In the genomic region with DNA sequence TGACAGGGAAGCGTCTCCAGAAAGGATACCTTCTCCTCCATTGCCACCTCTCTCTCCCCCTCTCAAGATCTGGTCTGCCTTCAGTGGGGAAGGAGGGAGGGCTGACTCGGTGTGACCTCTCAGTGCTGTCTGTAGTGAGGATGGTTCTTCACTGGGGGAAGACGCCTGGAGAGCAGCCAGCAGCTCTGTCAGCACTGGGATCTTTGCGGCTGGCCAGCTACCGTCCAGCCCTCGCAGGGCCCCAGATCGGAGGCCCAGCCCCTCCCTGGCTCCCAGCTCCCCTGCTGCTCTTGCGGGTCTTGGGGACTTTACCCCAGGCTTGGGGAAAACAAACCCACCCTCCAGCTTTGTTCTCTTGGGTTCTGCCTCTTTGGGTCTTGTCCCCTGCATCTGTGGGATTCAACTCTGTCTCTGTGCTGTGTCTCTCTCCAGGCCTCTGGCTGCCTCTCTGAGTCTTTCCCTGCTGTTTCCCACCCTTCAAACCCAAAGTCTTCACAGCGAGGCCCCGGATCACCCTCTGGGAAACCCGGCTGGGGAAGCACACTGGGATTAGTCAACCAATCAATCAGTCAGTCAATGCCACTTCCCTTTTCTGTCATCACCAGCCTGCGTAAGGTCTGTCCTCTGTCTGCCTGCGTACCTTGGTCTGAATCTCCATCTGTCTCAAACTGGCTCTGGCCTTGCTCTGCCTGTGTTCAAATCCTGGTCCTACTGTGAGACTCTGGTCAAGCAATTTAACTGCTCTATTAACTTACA, we compare ENCODE assay signal across 23 cellular contexts. TPM values are rescaled to one million over a fixed set of nuclear protein-coding genes. Genes with fewer than 3 reads are reported as not detected.
DNase-seq lines count a peak whose midpoint lies in the region; ATAC-seq, FAIRE-seq and TF ChIP-seq lines count a peak whose summit lies in the region.
"Had no signal": no experiment of that assay in that cellular context is flagged by ENCODE, and none has a peak within 500 bp of the region (broad histone marks: within the 10 kb centered on the region; RNA-seq: fewer than 3 reads in every experiment).

No MANE protein-coding gene starts in this region.

- 18% methylated on average over 12 of the region's 13 CpGs for WGBS in GM12878 (ENCODE audit: insufficient coverage, insufficient replicate concordance, low lambda C conversion rate, missing lambda C conversion rate)
- 43% methylated on average over 13 of the region's 13 CpGs for WGBS in right cardiac atrium

- FAIRE-seq in GM12878 (lab: Jason Lieb, UNC), result no peak
- FAIRE-seq: pancreas, TTC549, urothelium cell line had no signal

- TF ChIP-seq CTCF in AG04450 (IDR thresholded peaks at IDR 0.05; ENCODE audit: low read depth, low read length), result no peak
- TF ChIP-seq CTCF in GM12878 (IDR thresholded peaks at IDR 0.05 in 2 of 3, conservative IDR thresholded peaks at IDR 0.05 in 1 of 3; ENCODE audit: control insufficient read depth in 2 of 3, extremely low read depth in 1 of 3, insufficient read depth in 1 of 3, low read depth in 3 of 3, low read length in 3 of 3), result no peak

- H3K4me1 ChIP-seq in GM12878 (ENCODE audit: control insufficient read depth, insufficient read depth, low read length), result no peaks in the 10 kb centered on the region
- peaks cover 4% of the 10 kb centered on the region for H3K4me1 ChIP-seq in right cardiac atrium (ENCODE audit: control insufficient read depth, insufficient read depth, low read length)
- H3K4me1 ChIP-seq: foreskin keratinocyte had no signal

- TF ChIP-seq RAD21 in GM12878 (IDR thresholded peaks at IDR 0.05; ENCODE audit: insufficient read depth, low read depth, low read length), result no peak

- TF ChIP-seq POLR2A in GM12878 (IDR thresholded peaks at IDR 0.05; ENCODE audit: low read depth, low read length), result no peak

- H3K4me3 ChIP-seq in AG04450 (ENCODE audit: low read depth, low read length) (no peak overlapping the region), GM12878 (no peak overlapping the region), right cardiac atrium (ENCODE audit: low read length) (no peak overlapping the region)
- H3K4me3 ChIP-seq: pancreas, SK-N-MC had no signal

- intact Hi-C loops in GM12878 (cut with micrococcal nuclease; ENCODE audit: unreplicated experiment) (no loop called here), right cardiac atrium (cut with DNase I) (no loop called here)

- CTCF ChIA-PET in AG04450 (lab: Charles Lee), result no interaction called here
- CTCF ChIA-PET in GM12878 (lab: Yijun Ruan, JAX), result no interaction called here

- POLR2A ChIA-PET in AG04450 (lab: Yijun Ruan, JAX), result no interaction called here
- POLR2A ChIA-PET in GM12878 (lab: Charles Lee), result no interaction called here

- no peak overlapping the region for H3K4me2 ChIP-seq in GM12878 (ENCODE audit: control insufficient read depth, insufficient read depth)

- H3K9me3 ChIP-seq in AG04450 (ENCODE audit: control insufficient read depth, insufficient read depth, low read length), result no peaks in the 10 kb centered on the region
- no peaks in the 10 kb centered on the region for H3K9me3 ChIP-seq in GM12878 (replicated peaks; ENCODE audit: control insufficient read depth, insufficient read depth, low read length)
- no peaks in the 10 kb centered on the region for H3K9me3 ChIP-seq in right cardiac atrium (ENCODE audit: control insufficient read depth, low read length)
- H3K9me3 ChIP-seq: pancreas had no signal

- SMC1A ChIA-PET in GM12878 (lab: Charles Lee; ENCODE audit: uncharacterized antibody, unreplicated experiment), result no interaction called here

- H3K27ac ChIP-seq in AG04450 (ENCODE audit: low read depth, low read length) (no peak overlapping the region), GM12878 (ENCODE audit: control insufficient read depth, insufficient read depth) (no peak overlapping the region), right cardiac atrium (ENCODE audit: low read length) (no peak overlapping the region)
- H3K27ac ChIP-seq: foreskin keratinocyte, pancreas, SK-N-MC had no signal

- RAD21 ChIA-PET in GM12878 (lab: Charles Lee; ENCODE audit: unreplicated experiment), result no interaction called here

- DNase-seq in AG04450 (ENCODE audit: low read depth, low spot score) (peak; percentile 24), GM12878 (ENCODE audit: low read depth, low spot score) (no peak), right cardiac atrium (peak; percentile 48 to 83 (median 77)), COLO829 (ENCODE audit: low spot score) (no peak), DMS79 (lab: John Stamatoyannopoulos, UW) (no peak), NCI-H1436 treated with DMSO at 0.1 percent for 48 hours (lab: John Stamatoyannopoulos, UW) (no peak)
- DNase-seq in activated CD4-positive, alpha-beta T cell treated with anti-CD3 and anti-CD28 coated beads, Interleukin-2, amount 50 U/mL, for 1 hour, result no peak
- DNase-seq: activated CD4-positive, alpha-beta T cell treated with anti-CD3 and anti-CD28 coated beads, Interleukin-2, amount 50 U/mL, for 4 hours; activated naive CD8-positive, alpha-beta T cell treated with anti-CD3 and anti-CD28 coated beads, Interleukin-2, amount 10 ng/mL, durations not matched to agents 7 days and 5 days; activated T-cell treated with anti-CD3 and anti-CD28 coated beads, Interleukin-2, amount 50 U/mL, for 24 hours; COR-L47; effector memory CD8-positive, alpha-beta T cell; foreskin keratinocyte; NCI-H1930 had no signal

- H3K27me3 ChIP-seq in AG04450 (ENCODE audit: control insufficient read depth, insufficient read depth, low read length) (no peaks in the 10 kb centered on the region), GM12878 (replicated peaks in 1 of 2; ENCODE audit: control insufficient read depth in 2 of 2, insufficient read depth in 2 of 2, low read length in 1 of 2) (no peaks in the 10 kb centered on the region; a peak in 1 of 4 replicates), right cardiac atrium (ENCODE audit: control insufficient read depth, insufficient read depth) (no peaks in the 10 kb centered on the region)
- H3K27me3 ChIP-seq: foreskin keratinocyte, pancreas had no signal

- no peaks in the 10 kb centered on the region for H4K20me1 ChIP-seq in GM12878 (ENCODE audit: control insufficient read depth, insufficient read depth)

- no peak for TF ChIP-seq EP300 in GM12878 (IDR thresholded peaks at IDR 0.05; ENCODE audit: borderline replicate concordance in 1 of 2, control insufficient read depth in 1 of 2, low read depth in 2 of 2, low read length in 2 of 2)

- peak; percentile 50 for ATAC-seq in HG02678 (IDR thresholded peaks at IDR 0.05; ENCODE audit: unreplicated experiment)
- peak; percentile 69 for ATAC-seq in GM12878
- ATAC-seq in right cardiac atrium, result peak in 1 of 2 donors; percentile 20
- ATAC-seq: effector memory CD8-positive, alpha-beta T cell; foreskin keratinocyte; pancreas; stimulated activated memory B cell treated with anti-CD40 and anti-IgM and Interleukin-4, amounts not matched to agents 10 μg/mL and 1 μg/mL and 100 μg/mL, for 72 hours had no signal

- BruUV-seq in GM12878 (replicated peaks; lab: Mats Ljungman, UMichigan), result no TSS peak

- H3K36me3 ChIP-seq in GM12878 (ENCODE audit: control insufficient read depth in 2 of 2, insufficient read depth in 2 of 2, low read length in 1 of 2), result no peaks in the 10 kb centered on the region
- H3K36me3 ChIP-seq: pancreas had no signal

- H3K9ac ChIP-seq in GM12878 (ENCODE audit: control insufficient read depth, insufficient read depth, low read length), result no peak overlapping the region

- H3K79me2 ChIP-seq in GM12878 (ENCODE audit: control insufficient read depth, insufficient read depth, low read length), result no peaks in the 10 kb centered on the region

- no peak overlapping the region for H2AFZ ChIP-seq in GM12878 (ENCODE audit: control insufficient read depth, low read depth, low read length)

- in situ Hi-C loops in GM12878 (cut with MboI), result no loop called here

RNA-seq across cellular contexts. Expression of a gene that starts 23.0 kb away (rescaled TPM):
- 0.27 and 0.30 TPM in 2 replicates for polyA plus RNA-seq in AG04450 (2011; rRNA removed)
- 0.14 TPM in 1 of 2 replicates, not detected in the other for polyA minus RNA-seq in AG04450 (2011; rRNA and poly(A)+ RNA removed)
- total RNA-seq in GM12878 (2013; cell fraction: nucleolus; rRNA removed), result not detected in 2 replicates
- 0.06 and 0.11 TPM in 2 replicates for total RNA-seq in GM12878 (2014; rRNA removed)
- 0.04 TPM in 1 of 2 replicates, not detected in the other for total RNA-seq in GM12878 (2014; rRNA removed; fragmentation: Illumina TruSeq; extraction: Trizol)
- not detected in 2 replicates for total RNA-seq in GM12878 (2021)
- polyA plus RNA-seq in GM12878 (2011; ENCODE audit: low read depth), result not detected
- polyA plus RNA-seq in GM12878 (2011; rRNA removed), result 0.03 TPM in 1 of 2 replicates, not detected in the other
- 0.03 TPM in 1 of 2 replicates, not detected in the other for polyA plus RNA-seq in GM12878 (2011; cell fraction: cytosol; rRNA removed)
- polyA plus RNA-seq in GM12878 (2011; cell fraction: nucleus; rRNA removed), result 0.09 TPM in 2 replicates
- polyA plus RNA-seq in GM12878 (2012), result 0.07 TPM in 1 of 2 replicates, not detected in the other
- not detected in 2 replicates for polyA plus RNA-seq in GM12878 (2014; fragmentation: Illumina TruSeq; extraction: Trizol)
- not detected for polyA plus RNA-seq in GM12878 (2014; fragmentation: Nextera tagmentation; extraction: Ambion mirVana)
- 0.09 TPM in 1 of 2 replicates, not detected in the other for polyA plus RNA-seq in GM12878 (2014; rRNA removed)
- polyA plus RNA-seq in GM12878 (2016; fragmentation: Nextera tagmentation; extraction: Ambion mirVana), result under 1 TPM in 1 of 2 experiments, not detected in 1; 0.10 TPM
- polyA minus RNA-seq in GM12878 (2011; rRNA and poly(A)+ RNA removed), result not detected in 2 replicates
- polyA minus RNA-seq in GM12878 (2011; cell fraction: cytosol; rRNA and poly(A)+ RNA removed), result not detected in 2 replicates
- not detected in 2 replicates for polyA minus RNA-seq in GM12878 (2011; cell fraction: nucleus; rRNA and poly(A)+ RNA removed)
- 1 to 10 TPM; 1.3 to 4.3 (median 1.9) TPM for total RNA-seq in right cardiac atrium
- polyA plus RNA-seq in right cardiac atrium, result 1.2 TPM
- total RNA-seq: foreskin keratinocyte, H4, M059J, NCI-H460 had no signal
- polyA plus RNA-seq: foreskin keratinocyte had no signal

RNA-seq across cellular contexts. Expression of a gene that starts 54.8 kb away (rescaled TPM):
- 2,315 and 2,664 TPM in 2 replicates for polyA plus RNA-seq in AG04450 (2011; rRNA removed)
- polyA minus RNA-seq in AG04450 (2011; rRNA and poly(A)+ RNA removed), result 733 and 818 TPM in 2 replicates
- 425 and 430 TPM in 2 replicates for total RNA-seq in GM12878 (2013; cell fraction: nucleolus; rRNA removed)
- total RNA-seq in GM12878 (2014; rRNA removed), result 2,837 and 2,926 TPM in 2 replicates
- 5,396 and 5,466 TPM in 2 replicates for total RNA-seq in GM12878 (2014; rRNA removed; fragmentation: Illumina TruSeq; extraction: Trizol)
- 2,607 and 2,609 TPM in 2 replicates for total RNA-seq in GM12878 (2021)
- polyA plus RNA-seq in GM12878 (2011; ENCODE audit: low read depth), result 1,342 TPM
- polyA plus RNA-seq in GM12878 (2011; rRNA removed), result 2,896 and 3,056 TPM in 2 replicates
- 3,501 and 4,381 TPM in 2 replicates for polyA plus RNA-seq in GM12878 (2011; cell fraction: cytosol; rRNA removed)
- 735 and 1,933 TPM in 2 replicates for polyA plus RNA-seq in GM12878 (2011; cell fraction: nucleus; rRNA removed)
- 4,384 and 5,105 TPM in 2 replicates for polyA plus RNA-seq in GM12878 (2012)
- 4,943 and 8,358 TPM in 2 replicates for polyA plus RNA-seq in GM12878 (2014; fragmentation: Illumina TruSeq; extraction: Trizol)
- polyA plus RNA-seq in GM12878 (2014; fragmentation: Nextera tagmentation; extraction: Ambion mirVana), result 1,000 to 10,000 TPM; 3,742 to 5,105 TPM
- polyA plus RNA-seq in GM12878 (2014; rRNA removed), result 2,295 and 2,497 TPM in 2 replicates
- polyA plus RNA-seq in GM12878 (2016; fragmentation: Nextera tagmentation; extraction: Ambion mirVana), result 1,000 to 10,000 TPM; 1,843 to 2,046 TPM
- 1,162 and 2,005 TPM in 2 replicates for polyA minus RNA-seq in GM12878 (2011; rRNA and poly(A)+ RNA removed)
- polyA minus RNA-seq in GM12878 (2011; cell fraction: cytosol; rRNA and poly(A)+ RNA removed), result 2,291 and 2,774 TPM in 2 replicates
- polyA minus RNA-seq in GM12878 (2011; cell fraction: nucleus; rRNA and poly(A)+ RNA removed), result 272 and 485 TPM in 2 replicates
- 100 to 1,000 TPM; 355 to 493 (median 433) TPM for total RNA-seq in right cardiac atrium
- polyA plus RNA-seq in right cardiac atrium, result 887 TPM

Comparison
In these comparisons a context has a peak if more than half of its experiments do, and no peak if none do; other contexts are left out.
1. DNase-seq: peak in AG04450 (single experiment) and right cardiac atrium (3 of 3); none in GM12878 (single experiment), COLO829 (single experiment), DMS79 (single experiment), NCI-H1436 treated with DMSO at 0.1 percent for 48 hours (single experiment) and activated CD4-positive, alpha-beta T cell treated with anti-CD3 and anti-CD28 coated beads, Interleukin-2, amount 50 U/mL, for 1 hour (single experiment).